In the genomic region with DNA sequence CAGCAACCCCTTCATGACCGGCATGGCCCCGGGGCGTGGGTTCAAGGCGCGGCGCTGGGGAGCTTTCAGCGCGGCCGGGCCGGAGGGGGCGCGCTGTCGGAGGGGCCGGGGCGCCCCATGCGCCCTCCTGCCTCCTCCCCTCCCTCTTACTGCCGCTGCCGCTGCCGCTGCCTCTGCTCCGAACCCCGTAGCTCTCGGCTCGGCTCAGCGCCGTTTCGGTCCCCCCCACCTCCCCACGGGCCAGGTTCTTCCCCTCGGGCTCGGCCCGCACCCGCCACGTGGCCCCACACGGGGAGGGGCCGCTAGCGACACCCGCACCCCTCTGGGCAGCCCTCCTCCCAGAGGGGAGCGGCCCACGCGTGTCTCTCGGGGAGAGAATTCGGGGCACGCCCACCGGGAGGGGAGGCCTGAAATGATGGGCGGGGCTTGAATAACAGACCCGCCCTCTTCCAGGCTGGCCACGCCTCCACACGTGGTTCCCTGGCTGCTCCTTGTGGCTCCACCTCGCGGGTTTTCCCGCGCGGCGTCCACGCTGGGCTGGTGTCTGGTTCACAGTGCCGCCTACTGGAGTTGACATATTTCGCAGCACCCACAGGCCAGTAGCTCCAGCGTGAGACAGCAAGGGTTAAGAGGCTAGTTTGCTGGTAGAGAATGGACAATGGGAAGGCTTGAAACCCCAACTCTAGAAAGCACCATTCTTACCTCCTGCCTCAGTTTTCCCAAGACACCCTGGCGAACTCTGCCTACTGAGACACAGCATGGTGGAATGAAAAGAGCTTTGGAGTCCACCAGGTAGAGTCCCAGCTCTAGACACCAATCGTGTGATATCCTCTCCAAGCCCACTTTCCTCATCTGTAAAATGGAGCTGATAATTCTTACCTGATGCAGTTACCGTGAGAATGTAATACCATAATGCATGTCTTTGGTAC, we compare ENCODE assay signal across 8 cellular contexts. TPM values are rescaled to one million over a fixed set of nuclear protein-coding genes. Genes with fewer than 3 reads are reported as not detected.
A peak's percentile ranks its signal among the peaks of the same experiment; 100 is the strongest.
DNase-seq lines count a peak whose midpoint lies in the region; ATAC-seq, FAIRE-seq and TF ChIP-seq lines count a peak whose summit lies in the region.

Gene KCNH4 (minus strand): TSS at position 221 of the 929 bp plus-strand sequence. CDS start 197 bp downstream, at position 24.

- CTCF ChIA-PET in A549 (lab: Yijun Ruan, JAX) (interaction anchor here (0.5 to 6.1 kb wide), 44 partner anchors 9 to 349 kb away, joined by 3 to 76 read pairs (median 4); partner anchors contain the start of genes GHDC, HSPB9, KAT2A and NKIRAS2), RWPE1 (lab: Yijun Ruan, JAX) (interaction anchor here (0.6 to 1.1 kb wide), 6 partner anchors 13 to 587 kb away, joined by 3 to 4 read pairs (median 3); no protein-coding TSS in a partner anchor)

- H3K4me2 ChIP-seq in A549 (peak within 1 kb of the TSS; percentile 97), KMS-11 (peak within 1 kb of the TSS; percentile 79)

- FAIRE-seq in A549 (lab: Jason Lieb, UNC) = no peak

- H3K27ac ChIP-seq in A549 = peak within 1 kb of the TSS; percentile 53 to 78
- H3K27ac ChIP-seq in KMS-11 = no peak within 1 kb of the TSS
- no peak within 1 kb of the TSS for H3K27ac ChIP-seq in RWPE1
- H3K27ac ChIP-seq in gastroesophageal sphincter = no peak within 1 kb of the TSS
- no peak within 1 kb of the TSS for H3K27ac ChIP-seq in substantia nigra (ENCODE audit: low read depth, low read length, poor library complexity, severe bottlenecking)

- POLR2A ChIA-PET in A549 (lab: Yijun Ruan, JAX) = interaction anchor here (0.6 to 1.2 kb wide), 2 partner anchors 492 to 1556 kb away, joined by 3 read pairs; no protein-coding TSS in a partner anchor
- POLR2A ChIA-PET in RWPE1 (lab: Yijun Ruan, JAX; ENCODE audit: low non-redundant PET) = no interaction called here

- H3K9ac ChIP-seq in KMS-11 = no peak within 1 kb of the TSS

- 15% methylated on average over 40 of the region's 60 CpGs for WGBS in A549 (ENCODE audit: missing lambda C conversion rate)
- 33 to 56% methylated on average over 3 of the region's 60 CpGs for WGBS in gastroesophageal sphincter (ENCODE audit: low coverage in 1 of 2), 2 donors

- H3K27me3 ChIP-seq in KMS-11 (ENCODE audit: insufficient read depth, low read depth) (peaks cover 7% of the 10 kb centered on the region), gastroesophageal sphincter (peaks cover 52% of the 10 kb centered on the region)

- peak; percentile 72 for TF ChIP-seq CTCF in A549 (IDR thresholded peaks at IDR 0.05)
- peak; percentile 82 for TF ChIP-seq CTCF in KMS-11 (conservative IDR thresholded peaks at IDR 0.05; ENCODE audit: low read depth, low read length)
- TF ChIP-seq CTCF in RWPE1 (conservative IDR thresholded peaks at IDR 0.05; ENCODE audit: low read depth) = peak; percentile 22; the same call in 1 of the 2 replicates
- peak in 3 of 4 experiments; percentile 36 to 54 (median 54) for TF ChIP-seq CTCF in gastroesophageal sphincter (IDR thresholded peaks at IDR 0.05)

- H3K79me2 ChIP-seq in KMS-11 (ENCODE audit: insufficient read depth, low read depth) = no peaks in the 10 kb centered on the region

- DNase-seq in A549 (ENCODE audit: low read depth in 1 of 2, low spot score in 1 of 2) = peak; percentile 92 to 93
- DNase-seq in RWPE1 (ENCODE audit: low spot score) = peak; percentile 53
- peak; percentile 72 for DNase-seq in activated gamma-delta T cell treated with anti-CD3 and anti-CD28 coated beads, Interleukin-2, amount 50 U/mL, for 16 hours (ENCODE audit: low read depth)
- peak; percentile 84 for DNase-seq in occipital lobe (lab: John Stamatoyannopoulos, UW)
- DNase-seq in substantia nigra (lab: John Stamatoyannopoulos, UW) = peak in 39 of 49 donors; percentile 3 to 88 (median 49)

- no peaks in the 10 kb centered on the region for H3K9me3 ChIP-seq in A549
- no peaks in the 10 kb centered on the region for H3K9me3 ChIP-seq in gastroesophageal sphincter

- TF ChIP-seq POLR2A in A549 (IDR thresholded peaks at IDR 0.05; ENCODE audit: low read length) = no peak
- TF ChIP-seq POLR2A in gastroesophageal sphincter (IDR thresholded peaks at IDR 0.05) = no peak

- H3K36me3 ChIP-seq in KMS-11 (ENCODE audit: insufficient read depth) (no peaks in the 10 kb centered on the region), gastroesophageal sphincter (no peaks in the 10 kb centered on the region)

- no peaks in the 10 kb centered on the region for H4K20me1 ChIP-seq in KMS-11 (ENCODE audit: insufficient read depth)

- TF ChIP-seq EP300 in A549 (IDR thresholded peaks at IDR 0.05) = no peak
- TF ChIP-seq EP300 in gastroesophageal sphincter (IDR thresholded peaks at IDR 0.05) = no peak

- H3K4me1 ChIP-seq in A549 = peaks cover 38% of the 10 kb centered on the region
- peaks cover 66% of the 10 kb centered on the region for H3K4me1 ChIP-seq in KMS-11 (ENCODE audit: low read depth, poor library complexity, severe bottlenecking)
- peaks cover 0 to 43% (median 20%) of the 10 kb centered on the region in 3 donors for H3K4me1 ChIP-seq in gastroesophageal sphincter

- H3K4me3 ChIP-seq in A549 (peak within 1 kb of the TSS; percentile 54), KMS-11 (IDR thresholded peaks at IDR 0.05; ENCODE audit: insufficient read depth, low read depth, low read length) (no peak within 1 kb of the TSS), gastroesophageal sphincter (peak within 1 kb of the TSS; percentile 15 to 45)

- peak; percentile 66 to 68 for TF ChIP-seq RAD21 in A549 (conservative IDR thresholded peaks at IDR 0.05 in 1 of 2, IDR thresholded peaks at IDR 0.05 in 1 of 2)

- peak within 1 kb of the TSS; percentile 45 for H2AFZ ChIP-seq in KMS-11 (ENCODE audit: low read depth)

- ATAC-seq in A549 (peak; percentile 28 to 66), GM18519 (IDR thresholded peaks at IDR 0.05; ENCODE audit: low FRiP score, unreplicated experiment) (peak; percentile 37), gastroesophageal sphincter (no peak)

TF ChIP-seq in A549, 52 proteins besides CTCF, POLR2A, EP300 and RAD21 (continues in another document):
- TF ChIP-seq TFCP2L1 (CRISPR knock-in tag; IDR thresholded peaks at IDR 0.05) (peak; percentile 68; the same call in 1 of the 2 replicates), MAFK (IDR thresholded peaks at IDR 0.05; ENCODE audit: partially characterized antibody) (no peak), CBX2 (IDR thresholded peaks at IDR 0.05; ENCODE audit: borderline replicate concordance, low read depth) (no peak), FOXS1 (CRISPR knock-in tag; IDR thresholded peaks at IDR 0.05) (no peak), HOXB5 (CRISPR knock-in tag; IDR thresholded peaks at IDR 0.05) (peak; percentile 36; the same call in 1 of the 2 replicates), MAX (IDR thresholded peaks at IDR 0.05) (peak; percentile 99), CBX8 (IDR thresholded peaks at IDR 0.05) (no peak), MAZ (IDR thresholded peaks at IDR 0.05; ENCODE audit: borderline replicate concordance, low read depth, low read length) (no peak), GATA3 (IDR thresholded peaks at IDR 0.05; ENCODE audit: borderline replicate concordance) (no peak), NFE2L2 (conservative IDR thresholded peaks at IDR 0.05; ENCODE audit: low read length) (no peak), PHF8 (IDR thresholded peaks at IDR 0.05; ENCODE audit: borderline replicate concordance, low read depth) (0 out of 2 replicates have a peak, but pooled peaks have one; percentile 35), BHLHE40 (IDR thresholded peaks at IDR 0.05; ENCODE audit: low read depth, low read length) (no peak), ZSCAN20 (CRISPR knock-in tag; IDR thresholded peaks at IDR 0.05) (peak; percentile 67; the same call in 1 of the 2 replicates)
- TF ChIP-seq, protein P1, sequence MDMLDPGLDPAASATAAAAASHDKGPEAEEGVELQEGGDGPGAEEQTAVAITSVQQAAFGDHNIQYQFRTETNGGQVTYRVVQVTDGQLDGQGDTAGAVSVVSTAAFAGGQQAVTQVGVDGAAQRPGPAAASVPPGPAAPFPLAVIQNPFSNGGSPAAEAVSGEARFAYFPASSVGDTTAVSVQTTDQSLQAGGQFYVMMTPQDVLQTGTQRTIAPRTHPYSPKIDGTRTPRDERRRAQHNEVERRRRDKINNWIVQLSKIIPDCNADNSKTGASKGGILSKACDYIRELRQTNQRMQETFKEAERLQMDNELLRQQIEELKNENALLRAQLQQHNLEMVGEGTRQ (IDR thresholded peaks at IDR 0.05) = peak; percentile 84
- TF ChIP-seq, protein P2, sequence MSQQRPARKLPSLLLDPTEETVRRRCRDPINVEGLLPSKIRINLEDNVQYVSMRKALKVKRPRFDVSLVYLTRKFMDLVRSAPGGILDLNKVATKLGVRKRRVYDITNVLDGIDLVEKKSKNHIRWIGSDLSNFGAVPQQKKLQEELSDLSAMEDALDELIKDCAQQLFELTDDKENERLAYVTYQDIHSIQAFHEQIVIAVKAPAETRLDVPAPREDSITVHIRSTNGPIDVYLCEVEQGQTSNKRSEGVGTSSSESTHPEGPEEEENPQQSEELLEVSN (IDR thresholded peaks at IDR 0.05; ENCODE audit: borderline replicate concordance, low read depth) = peak; percentile 100
- TF ChIP-seq, protein P3, sequence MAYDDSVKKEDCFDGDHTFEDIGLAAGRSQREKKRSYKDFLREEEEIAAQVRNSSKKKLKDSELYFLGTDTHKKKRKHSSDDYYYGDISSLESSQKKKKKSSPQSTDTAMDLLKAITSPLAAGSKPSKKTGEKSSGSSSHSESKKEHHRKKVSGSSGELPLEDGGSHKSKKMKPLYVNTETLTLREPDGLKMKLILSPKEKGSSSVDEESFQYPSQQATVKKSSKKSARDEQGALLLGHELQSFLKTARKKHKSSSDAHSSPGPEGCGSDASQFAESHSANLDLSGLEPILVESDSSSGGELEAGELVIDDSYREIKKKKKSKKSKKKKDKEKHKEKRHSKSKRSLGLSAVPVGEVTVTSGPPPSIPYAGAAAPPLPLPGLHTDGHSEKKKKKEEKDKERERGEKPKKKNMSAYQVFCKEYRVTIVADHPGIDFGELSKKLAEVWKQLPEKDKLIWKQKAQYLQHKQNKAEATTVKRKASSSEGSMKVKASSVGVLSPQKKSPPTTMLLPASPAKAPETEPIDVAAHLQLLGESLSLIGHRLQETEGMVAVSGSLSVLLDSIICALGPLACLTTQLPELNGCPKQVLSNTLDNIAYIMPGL (CRISPR knock-in tag; IDR thresholded peaks at IDR 0.05; ENCODE audit: borderline replicate concordance) = no peak

RNA-seq across cellular contexts. Expression of gene KCNH4, which starts in this region (rescaled TPM):
- polyA plus RNA-seq in A549 (2011; rRNA removed) = 0.24 and 0.25 TPM in 2 replicates
- polyA plus RNA-seq in A549 (2012; cell fraction: cytosol; rRNA removed) = 0.65 and 0.91 TPM in 2 replicates
- polyA plus RNA-seq in A549 (2012; cell fraction: nucleus; rRNA removed) = 2.0 TPM in 2 replicates
- 0.37 to 0.40 TPM (median 0.39 TPM) in 3 replicates for polyA plus RNA-seq in A549 (2017; fragmentation: RNase III; extraction: RNeasy Plus Mini Kit Qiagen cat#74134 plus additional on column Dnase treatment)
- polyA minus RNA-seq in A549 (2011; rRNA and poly(A)+ RNA removed) = 0.68 and 0.74 TPM in 2 replicates
- under 1 TPM in 3 of 4 donors, not detected in 1; 0.16 to 0.27 (median 0.17) TPM for total RNA-seq in gastroesophageal sphincter
- total RNA-seq in occipital lobe = 0.31 TPM

Comparison
In these comparisons a context has a peak if more than half of its experiments do, and no peak if none do; other contexts are left out.
1. Peak in DNase-seq in occipital lobe; RNA of the gene not detected or under 1 TPM.
2. H3K27ac ChIP-seq: peak in A549 (2 of 2); none in KMS-11 (single experiment), RWPE1 (single experiment), gastroesophageal sphincter (0 of 4) and substantia nigra (single experiment).
3. CTCF ChIP-seq: peak in every context shown above with its lines; median percentile 82 in KMS-11; 72 in A549; 54 in gastroesophageal sphincter; 22 in RWPE1.
4. Peak in every context shown above with its lines, with median percentiles within 50 percentile points of each other: DNase-seq.